ENCODE assay signal across 1 cellular context in genomic region chr2:222690564-222691200, GRCh38.
TF ChIP-seq lines count a peak whose summit lies in the region.

No MANE protein-coding gene starts in this region.

TF ChIP-seq in IMR-90, 13 proteins besides CTCF, POLR2A, EP300 and RAD21 (continued from another document):
- no peak for TF ChIP-seq MAZ (IDR thresholded peaks at IDR 0.05; ENCODE audit: borderline replicate concordance, low read depth, low read length)
